ENCODE assay signal across 10 cellular contexts in the genomic region with DNA sequence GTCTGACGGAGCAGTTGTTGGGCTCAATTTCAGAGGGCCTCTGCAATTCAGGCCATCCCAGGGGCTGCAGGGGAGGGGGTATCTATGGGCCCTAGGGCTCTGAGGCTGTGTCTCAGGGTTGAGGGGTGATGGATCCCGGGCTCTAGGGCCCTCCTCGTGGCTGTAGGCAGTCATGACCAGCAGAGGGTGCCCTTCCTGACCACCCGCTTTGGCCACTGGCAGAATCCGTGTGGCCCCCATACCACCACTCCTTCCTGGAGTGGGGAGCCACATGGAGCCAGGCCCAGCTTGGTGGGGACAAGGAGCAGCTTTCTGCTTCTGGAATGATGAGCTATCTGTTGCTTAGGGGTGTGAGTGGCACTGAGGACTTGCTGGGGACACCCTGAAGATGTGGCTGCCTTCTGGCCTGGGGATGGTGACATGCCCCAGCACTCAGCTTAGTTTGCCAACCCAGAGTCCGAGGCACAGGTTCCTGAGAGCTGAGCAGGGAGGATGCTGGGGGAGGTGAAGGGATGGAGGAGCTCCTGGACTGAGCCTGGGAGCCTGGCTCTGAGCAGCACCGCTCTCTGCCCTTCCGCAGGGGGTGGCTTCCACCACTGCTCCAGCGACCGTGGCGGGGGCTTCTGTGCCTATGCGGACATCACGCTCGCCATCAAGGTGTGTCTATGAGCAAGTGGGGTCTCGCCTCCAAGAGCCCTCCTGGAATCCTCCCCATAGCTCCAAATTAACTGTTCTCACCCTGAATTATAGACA. TPM values are rescaled to one million over a fixed set of nuclear protein-coding genes. Genes with fewer than 3 reads are reported as not detected.
A peak's percentile ranks its signal among the peaks of the same experiment; 100 is the strongest.
DNase-seq lines count a peak whose midpoint lies in the region; ATAC-seq, FAIRE-seq and TF ChIP-seq lines count a peak whose summit lies in the region.
"Had no signal": no experiment of that assay in that cellular context is flagged by ENCODE, and none has a peak within 500 bp of the region (broad histone marks: within the 10 kb centered on the region; RNA-seq: fewer than 3 reads in every experiment).

No MANE protein-coding gene starts in this region.

- peak; percentile 57 for TF ChIP-seq CTCF in A549 (IDR thresholded peaks at IDR 0.05)
- peak; percentile 66 for TF ChIP-seq CTCF in GM12865 (IDR thresholded peaks at IDR 0.05; ENCODE audit: insufficient read depth, low read depth, low read length, missing control alignments)

- no peak for FAIRE-seq in A549 (lab: Jason Lieb, UNC)

- WGBS in A549 (ENCODE audit: missing lambda C conversion rate), result 61% methylated on average over 12 of the region's 15 CpGs
- 84% methylated on average over 15 of the region's 15 CpGs for WGBS in right cardiac atrium

- intact Hi-C loops in right cardiac atrium (cut with DNase I), result no loop called here

- ATAC-seq in A549 (peak; percentile 58 to 80; a peak in 5 of 6 replicates), SK-N-SH treated with all-trans-retinoic acid at 6 μM for 48 hours (peak; percentile 59), right cardiac atrium (peak in 1 of 2 donors; percentile 10), HG03095 (IDR thresholded peaks at IDR 0.05; ENCODE audit: unreplicated experiment) (no peak), GM21737 (IDR thresholded peaks at IDR 0.05; ENCODE audit: unreplicated experiment) (no peak), HG03159 (IDR thresholded peaks at IDR 0.05; ENCODE audit: unreplicated experiment) (no peak), HG03378 (IDR thresholded peaks at IDR 0.05; ENCODE audit: unreplicated experiment) (no peak)

- H3K27me3 ChIP-seq in right cardiac atrium (ENCODE audit: control insufficient read depth, insufficient read depth), result no peaks in the 10 kb centered on the region

- no peak overlapping the region for H3K4me3 ChIP-seq in A549
- H3K4me3 ChIP-seq in GM12865 (ENCODE audit: low read depth, low read length), result no peak overlapping the region
- H3K4me3 ChIP-seq in right cardiac atrium (ENCODE audit: low read length), result no peak overlapping the region

- DNase-seq in A549 (ENCODE audit: low read depth in 1 of 2, low spot score in 1 of 2) (peak in 1 of 2 experiments; percentile 75), GM12865 (ENCODE audit: low read depth) (no peak), right cardiac atrium (peak; percentile 46 to 68 (median 68))
- DNase-seq: KG1; stimulated activated CD4-positive, alpha-beta T cell treated with anti-CD3 and anti-CD28 coated beads, Interleukin-1b, Interleukin-23, amount 100 ng/mL, for 48 hours had no signal

- H3K4me2 ChIP-seq in A549, result no peak overlapping the region

- TF ChIP-seq POLR2A in A549 (IDR thresholded peaks at IDR 0.05; ENCODE audit: low read length), result no peak

- TF ChIP-seq EP300 in A549 (IDR thresholded peaks at IDR 0.05), result no peak

- TF ChIP-seq RAD21 in A549 (conservative IDR thresholded peaks at IDR 0.05 in 1 of 2, IDR thresholded peaks at IDR 0.05 in 1 of 2), result peak; percentile 54 to 56

- H3K27ac ChIP-seq in A549 (no peak overlapping the region), right cardiac atrium (ENCODE audit: low read length) (no peak overlapping the region)

- H3K4me1 ChIP-seq in A549 (peaks cover 6% of the 10 kb centered on the region; the same call in 1 of the 3 replicates), right cardiac atrium (ENCODE audit: control insufficient read depth, insufficient read depth, low read length) (peaks cover 2% of the 10 kb centered on the region)

- CTCF ChIA-PET in A549 (lab: Yijun Ruan, JAX), result interaction anchor here (0.6 to 11.8 kb wide), 26 partner anchors 10 to 408 kb away, joined by 3 to 1096 read pairs (median 4); no protein-coding TSS in a partner anchor

- POLR2A ChIA-PET in A549 (lab: Yijun Ruan, JAX), result no interaction called here

- H3K9me3 ChIP-seq in A549 (no peaks in the 10 kb centered on the region), right cardiac atrium (ENCODE audit: control insufficient read depth, low read length) (no peaks in the 10 kb centered on the region)

TF ChIP-seq in A549, 52 proteins besides CTCF, POLR2A, EP300 and RAD21:
- TF ChIP-seq FOSB (CRISPR knock-in tag; IDR thresholded peaks at IDR 0.05) (no peak), NR3C1 (IDR thresholded peaks at IDR 0.05) (no peak), CEBPB (IDR thresholded peaks at IDR 0.05) (no peak), SMC3 (IDR thresholded peaks at IDR 0.05) (peak; percentile 74)
- TF ChIP-seq, protein P1, sequence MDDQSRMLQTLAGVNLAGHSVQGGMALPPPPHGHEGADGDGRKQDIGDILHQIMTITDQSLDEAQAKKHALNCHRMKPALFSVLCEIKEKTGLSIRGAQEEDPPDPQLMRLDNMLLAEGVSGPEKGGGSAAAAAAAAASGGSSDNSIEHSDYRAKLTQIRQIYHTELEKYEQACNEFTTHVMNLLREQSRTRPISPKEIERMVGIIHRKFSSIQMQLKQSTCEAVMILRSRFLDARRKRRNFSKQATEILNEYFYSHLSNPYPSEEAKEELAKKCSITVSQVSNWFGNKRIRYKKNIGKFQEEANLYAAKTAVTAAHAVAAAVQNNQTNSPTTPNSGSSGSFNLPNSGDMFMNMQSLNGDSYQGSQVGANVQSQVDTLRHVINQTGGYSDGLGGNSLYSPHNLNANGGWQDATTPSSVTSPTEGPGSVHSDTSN (IDR thresholded peaks at IDR 0.05), result no peak
- TF ChIP-seq, protein P2, sequence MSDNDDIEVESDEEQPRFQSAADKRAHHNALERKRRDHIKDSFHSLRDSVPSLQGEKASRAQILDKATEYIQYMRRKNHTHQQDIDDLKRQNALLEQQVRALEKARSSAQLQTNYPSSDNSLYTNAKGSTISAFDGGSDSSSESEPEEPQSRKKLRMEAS (IDR thresholded peaks at IDR 0.05), result 0 out of 2 replicates have a peak, but pooled peaks have one; percentile 27
TF ChIP-seq in A549: peak in this region for 2.

TF ChIP-seq in SK-N-SH treated with all-trans-retinoic acid at 6 μM for 48 hours, 23 proteins besides CTCF, POLR2A, EP300 and RAD21:
- TF ChIP-seq ESRRG (CRISPR knock-in tag; IDR thresholded peaks at IDR 0.05) (no peak), TCF4 (CRISPR knock-in tag; IDR thresholded peaks at IDR 0.05; ENCODE audit: borderline replicate concordance) (no peak), ZNF70 (CRISPR knock-in tag; IDR thresholded peaks at IDR 0.05) (no peak), CSDC2 (CRISPR knock-in tag; IDR thresholded peaks at IDR 0.05) (no peak), ZNF565 (CRISPR knock-in tag; conservative IDR thresholded peaks at IDR 0.05; ENCODE audit: low read depth) (no peak), TOX (CRISPR knock-in tag; IDR thresholded peaks at IDR 0.05; ENCODE audit: borderline replicate concordance) (no peak), BACH2 (CRISPR knock-in tag; IDR thresholded peaks at IDR 0.05; ENCODE audit: borderline replicate concordance) (no peak), ZC3H10 (CRISPR knock-in tag; IDR thresholded peaks at IDR 0.05) (no peak), GLIS3 (CRISPR knock-in tag; IDR thresholded peaks at IDR 0.05) (no peak), PPARA (CRISPR knock-in tag; IDR thresholded peaks at IDR 0.05; ENCODE audit: borderline replicate concordance) (no peak), ISL1 (CRISPR knock-in tag; IDR thresholded peaks at IDR 0.05) (no peak), OSR1 (CRISPR knock-in tag; IDR thresholded peaks at IDR 0.05) (no peak), SNAI2 (CRISPR knock-in tag; IDR thresholded peaks at IDR 0.05) (no peak), ARNTL (CRISPR knock-in tag; IDR thresholded peaks at IDR 0.05; ENCODE audit: borderline replicate concordance, low read depth) (no peak)
TF ChIP-seq in SK-N-SH treated with all-trans-retinoic acid at 6 μM for 48 hours: peak in this region for 0.

RNA-seq across cellular contexts. Expression of a gene that starts 20.2 kb away (rescaled TPM):
- 5.6 and 5.8 TPM in 2 replicates for polyA plus RNA-seq in A549 (2011; rRNA removed)
- 7.3 and 9.3 TPM in 2 replicates for polyA plus RNA-seq in A549 (2012; cell fraction: cytosol; rRNA removed)
- polyA plus RNA-seq in A549 (2012; cell fraction: nucleus; rRNA removed), result 9.0 and 9.7 TPM in 2 replicates
- polyA plus RNA-seq in A549 (2017; fragmentation: RNase III; extraction: RNeasy Plus Mini Kit Qiagen cat#74134 plus additional on column Dnase treatment), result 8.4 to 11.3 TPM (median 9.2 TPM) in 3 replicates
- polyA minus RNA-seq in A549 (2011; rRNA and poly(A)+ RNA removed), result 5.2 and 6.9 TPM in 2 replicates
- total RNA-seq in right cardiac atrium, result 10 to 100 TPM; 35.2 to 43.2 (median 40.0) TPM
- 51.3 TPM for polyA plus RNA-seq in right cardiac atrium

RNA-seq across cellular contexts. Expression of a gene that starts 48.6 kb away (rescaled TPM):
- polyA plus RNA-seq in A549 (2011; rRNA removed), result 1.1 and 1.3 TPM in 2 replicates
- polyA plus RNA-seq in A549 (2012; cell fraction: cytosol; rRNA removed), result 1.7 and 2.7 TPM in 2 replicates
- 5.7 and 7.7 TPM in 2 replicates for polyA plus RNA-seq in A549 (2012; cell fraction: nucleus; rRNA removed)
- polyA plus RNA-seq in A549 (2017; fragmentation: RNase III; extraction: RNeasy Plus Mini Kit Qiagen cat#74134 plus additional on column Dnase treatment), result 1.6 to 2.7 TPM (median 2.6 TPM) in 3 replicates
- 0.74 and 1.2 TPM in 2 replicates for polyA minus RNA-seq in A549 (2011; rRNA and poly(A)+ RNA removed)
- 100 to 1,000 TPM; 165 to 323 (median 258) TPM for total RNA-seq in right cardiac atrium
- polyA plus RNA-seq in right cardiac atrium, result 124 TPM

Comparison
In these comparisons a context has a peak if more than half of its experiments do, and no peak if none do; other contexts are left out.
1. ATAC-seq: peak in A549 (2 of 2) and SK-N-SH treated with all-trans-retinoic acid at 6 μM for 48 hours (single experiment); none in HG03095 (single experiment), GM21737 (single experiment), HG03159 (single experiment) and HG03378 (single experiment).
2. RNA of a gene that starts 48.6 kb away (polyA plus RNA-seq): 124 TPM in right cardiac atrium (single experiment); 1.1 to 7.7 TPM in A549; every median in the first group is over 10 times any median in the second.